1 cellular context compared by ENCODE assay signal in the genomic region with DNA sequence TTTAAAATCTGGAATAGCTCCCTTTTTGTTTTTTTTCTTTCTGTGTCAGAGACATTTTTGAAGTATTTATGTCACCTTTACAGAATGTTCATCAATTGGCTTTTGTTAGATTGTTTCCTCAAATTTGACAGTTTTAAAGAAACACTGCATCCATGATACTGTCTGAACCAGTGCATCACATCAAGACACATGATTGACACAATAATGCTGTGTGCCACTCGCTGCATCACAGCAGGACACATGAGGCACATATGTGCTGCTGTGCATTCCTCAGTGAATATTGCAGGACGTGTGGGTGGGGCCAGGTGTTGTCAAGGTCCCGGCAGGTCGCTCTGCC.
TF ChIP-seq lines count a peak whose summit lies in the region.

No MANE protein-coding gene starts in this region.

TF ChIP-seq in K562, 482 proteins besides CTCF, POLR2A, EP300 and RAD21:
- peak; percentile 36 for TF ChIP-seq CBX2 (IDR thresholded peaks at IDR 0.05; ENCODE audit: insufficient read depth, low read length, poor library complexity, severe bottlenecking)
- no peak for TF ChIP-seq ZNF644 (tag; IDR thresholded peaks at IDR 0.05; ENCODE audit: low read depth)
- TF ChIP-seq ZBTB40 (IDR thresholded peaks at IDR 0.05) = no peak
- TF ChIP-seq ZBTB40 (CRISPR knock-in tag; IDR thresholded peaks at IDR 0.05) = no peak
TF ChIP-seq in K562: peak in this region for 1.
